Comparison of ENCODE assay signal across 25 cellular contexts in genomic region chr10:117781216-117781836, GRCh38.
DNase-seq lines count a peak whose midpoint lies in the region; ATAC-seq, FAIRE-seq and TF ChIP-seq lines count a peak whose summit lies in the region.
"Had no signal": no experiment of that assay in that cellular context is flagged by ENCODE, and none has a peak within 500 bp of the region (broad histone marks: within the 10 kb centered on the region; RNA-seq: fewer than 3 reads in every experiment).

No MANE protein-coding gene starts in this region.

- peaks cover 7% of the 10 kb centered on the region for H3K27me3 ChIP-seq in endodermal cell (ENCODE audit: control insufficient read depth, insufficient read depth, low read length, poor library complexity, severe bottlenecking)
- peaks cover 0 to 8% of the 10 kb centered on the region in 2 experiments; a peak in 1 of 5 replicates for H3K27me3 ChIP-seq in HepG2 (ENCODE audit: control insufficient read depth in 1 of 2, insufficient read depth in 2 of 2, low read length in 2 of 2)
- H3K27me3 ChIP-seq: BE2C; BLaER1 treated with 17β-estradiol and CSF1 and Interleukin-3, amounts not matched to agents 10 nM and 100 nM had no signal

- no peak for TF ChIP-seq RAD21 in HepG2 (CRISPR knock-in tag; IDR thresholded peaks at IDR 0.05)

- no peak for ATAC-seq in HepG2
- ATAC-seq: A549 had no signal

- peak; percentile 17 for DNase-seq in endodermal cell
- peak; percentile 51 for DNase-seq in osteocyte (ENCODE audit: extremely low spot score, unreplicated experiment)
- DNase-seq in nephron progenitor cell = no peak
- DNase-seq in GM19238 (ENCODE audit: insufficient read length, low spot score) = no peak
- no peak for DNase-seq in HepG2 (ENCODE audit: low spot score)
- no peak for DNase-seq in activated CD8-positive, alpha-beta memory T cell treated with anti-CD3 and anti-CD28 coated beads, Interleukin-2, amount 50 U/mL, for 4 hours
- DNase-seq: 8988T; ACHN; AML-193; BE2C; CD4-positive, alpha-beta T cell; CD8-positive, alpha-beta memory T cell; DMS 273 treated with DMSO at 0.1 percent for 48 hours; DMS79 treated with DMSO at 0.1 percent for 48 hours; GF-D8; H7; HCEC 1CT had no signal

- no peak overlapping the region for H3K4me3 Mint-ChIP-seq in endodermal cell
- H3K4me3 Mint-ChIP-seq in nephron = no peak overlapping the region
- H3K4me3 Mint-ChIP-seq in osteocyte (ENCODE audit: unreplicated experiment) = no peak overlapping the region
- no peak overlapping the region for H3K4me3 Mint-ChIP-seq in nephron progenitor cell
- H3K4me3 Mint-ChIP-seq: CD14-positive monocyte; CD4-positive, alpha-beta T cell; CD8-positive, alpha-beta memory T cell had no signal

- no peak overlapping the region for H3K27ac Mint-ChIP-seq in endodermal cell
- H3K27ac Mint-ChIP-seq in nephron = peak overlapping the region in 2 of 3 experiments; percentile 37 to 73
- no peak overlapping the region for H3K27ac Mint-ChIP-seq in osteocyte (ENCODE audit: unreplicated experiment)
- no peak overlapping the region for H3K27ac Mint-ChIP-seq in nephron progenitor cell
- H3K27ac Mint-ChIP-seq: CD14-positive monocyte; CD4-positive, alpha-beta T cell had no signal

- 96 to 100% methylated on average over 2 to 7 of the region's 7 CpGs for WGBS in endodermal cell (ENCODE audit: insufficient coverage in 1 of 2, insufficient read length in 1 of 2), 2 experiments
- 12% methylated on average over 4 of the region's 7 CpGs for WGBS in HepG2 (ENCODE audit: low lambda C conversion rate)

- POLR2A ChIA-PET in HepG2 (lab: Yijun Ruan, JAX) = no interaction called here

- H2AFZ ChIP-seq in HepG2 (ENCODE audit: low read length) = no peak overlapping the region

- FAIRE-seq in HepG2 (lab: Jason Lieb, UNC) = no peak
- FAIRE-seq: A549, D721Med, GM12891, GM18507, H1 had no signal

- H3K9ac ChIP-seq in endodermal cell (ENCODE audit: extremely low read depth, low read length, poor library complexity, severe bottlenecking) = no peak overlapping the region
- no peak overlapping the region for H3K9ac ChIP-seq in HepG2 (ENCODE audit: insufficient read depth, low read depth, low read length)
- H3K9ac ChIP-seq: BLaER1 treated with 17β-estradiol and CSF1 and Interleukin-3, amounts not matched to agents 10 nM and 100 nM had no signal

- H3K4me1 ChIP-seq in endodermal cell (ENCODE audit: control insufficient read depth, insufficient read depth, low read length) (no peaks in the 10 kb centered on the region), HepG2 (ENCODE audit: insufficient read depth, low read length) (no peaks in the 10 kb centered on the region)
- H3K4me1 ChIP-seq: A549; BE2C; BLaER1 treated with 17β-estradiol and CSF1 and Interleukin-3, amounts not matched to agents 10 nM and 100 nM had no signal

- TF ChIP-seq CTCF in endodermal cell (conservative IDR thresholded peaks at IDR 0.05) (no peak), nephron (IDR thresholded peaks at IDR 0.05; ENCODE audit: unreplicated experiment in 3 of 3) (no peak), osteocyte (IDR thresholded peaks at IDR 0.05) (no peak), nephron progenitor cell (IDR thresholded peaks at IDR 0.05) (no peak), HepG2 (CRISPR knock-in tag; IDR thresholded peaks at IDR 0.05) (no peak)

- CTCF ChIA-PET in HepG2 (lab: Yijun Ruan, JAX; ENCODE audit: low intra/inter-chr PET ratio, low total read pairs) = no interaction called here

- TF ChIP-seq EP300 in HepG2 (IDR thresholded peaks at IDR 0.05; ENCODE audit: low read depth in 2 of 2, low read length in 2 of 2) (no peak), HepG2 (CRISPR knock-in tag; IDR thresholded peaks at IDR 0.05; ENCODE audit: borderline replicate concordance) (no peak)

- H3K4me1 Mint-ChIP-seq in endodermal cell = peaks cover 7% of the 10 kb centered on the region
- H3K4me1 Mint-ChIP-seq in nephron = peaks cover 14% of the 10 kb centered on the region
- no peaks in the 10 kb centered on the region for H3K4me1 Mint-ChIP-seq in osteocyte (ENCODE audit: unreplicated experiment)
- peaks cover 14% of the 10 kb centered on the region for H3K4me1 Mint-ChIP-seq in nephron progenitor cell
- H3K4me1 Mint-ChIP-seq: CD14-positive monocyte; CD8-positive, alpha-beta memory T cell had no signal

- H4K20me1 ChIP-seq in HepG2 (ENCODE audit: insufficient read depth, low read length) = no peaks in the 10 kb centered on the region; the same call in 1 of the 2 replicates
- H4K20me1 ChIP-seq: BLaER1 treated with 17β-estradiol and CSF1 and Interleukin-3, amounts not matched to agents 10 nM and 100 nM had no signal

- no TSS peak for BruUV-seq in HepG2 (replicated peaks; lab: Mats Ljungman, UMichigan)

- H3K9me3 ChIP-seq in endodermal cell (ENCODE audit: control insufficient read depth, low read length) (no peaks in the 10 kb centered on the region), HepG2 (ENCODE audit: low read length) (no peaks in the 10 kb centered on the region)
- H3K9me3 ChIP-seq: A549; BE2C; BLaER1 treated with 17β-estradiol and CSF1 and Interleukin-3, amounts not matched to agents 10 nM and 100 nM had no signal

- in situ Hi-C loops in HepG2 (cut with HindIII; ENCODE audit: extremely low pct_ligation_motif_present, low pct_unique_long_range_greater_than_20kb) = no loop called here

- TF ChIP-seq POLR2A in HepG2 (IDR thresholded peaks at IDR 0.05; ENCODE audit: insufficient read depth in 1 of 2, low read depth in 2 of 2, low read length in 2 of 2) = no peak

- intact Hi-C loops in HepG2 (cut with micrococcal nuclease; ENCODE audit: unreplicated experiment) = no loop called here

- H3K9me3 Mint-ChIP-seq in endodermal cell = no peaks in the 10 kb centered on the region
- H3K9me3 Mint-ChIP-seq in nephron = no peaks in the 10 kb centered on the region
- H3K9me3 Mint-ChIP-seq in osteocyte (ENCODE audit: unreplicated experiment) = no peaks in the 10 kb centered on the region
- no peaks in the 10 kb centered on the region for H3K9me3 Mint-ChIP-seq in nephron progenitor cell
- H3K9me3 Mint-ChIP-seq: CD4-positive, alpha-beta T cell had no signal

- H3K36me3 ChIP-seq in endodermal cell (ENCODE audit: control insufficient read depth, insufficient read depth, low read length) (no peaks in the 10 kb centered on the region), HepG2 (replicated peaks in 1 of 2; ENCODE audit: control insufficient read depth in 1 of 2, insufficient read depth in 2 of 2, low read length in 2 of 2) (no peaks in the 10 kb centered on the region)
- H3K36me3 ChIP-seq: BE2C; BLaER1 treated with 17β-estradiol and CSF1 and Interleukin-3, amounts not matched to agents 10 nM and 100 nM had no signal

- H3K79me2 ChIP-seq in HepG2 (ENCODE audit: insufficient read depth, low read length) = no peaks in the 10 kb centered on the region

- no peaks in the 10 kb centered on the region for H3K36me3 Mint-ChIP-seq in endodermal cell (ENCODE audit: low read depth)
- H3K36me3 Mint-ChIP-seq in nephron (ENCODE audit: low read depth) = no peaks in the 10 kb centered on the region
- H3K36me3 Mint-ChIP-seq in osteocyte (ENCODE audit: unreplicated experiment) = no peaks in the 10 kb centered on the region
- H3K36me3 Mint-ChIP-seq in nephron progenitor cell (ENCODE audit: low read depth) = no peaks in the 10 kb centered on the region
- H3K36me3 Mint-ChIP-seq: CD14-positive monocyte; CD8-positive, alpha-beta memory T cell had no signal

- no peak overlapping the region for H3K27ac ChIP-seq in endodermal cell (ENCODE audit: low read depth, low read length)
- H3K27ac ChIP-seq in HepG2 (ENCODE audit: extremely low read length, insufficient read depth, low read length) = no peak overlapping the region
- H3K27ac ChIP-seq: A549; BLaER1 treated with 17β-estradiol and CSF1 and Interleukin-3, amounts not matched to agents 10 nM and 100 nM had no signal

- H3K4me3 ChIP-seq in endodermal cell (ENCODE audit: low read length) (no peak overlapping the region), HepG2 (replicated peaks in 1 of 3; ENCODE audit: insufficient read depth in 1 of 3, low read depth in 2 of 3, low read length in 3 of 3) (no peak overlapping the region)
- H3K4me3 ChIP-seq: A549; BLaER1 treated with 17β-estradiol and CSF1 and Interleukin-3, amounts not matched to agents 10 nM and 100 nM had no signal

- peaks cover 50% of the 10 kb centered on the region for H3K27me3 Mint-ChIP-seq in endodermal cell (ENCODE audit: insufficient read depth)
- peaks cover 6% of the 10 kb centered on the region for H3K27me3 Mint-ChIP-seq in nephron (ENCODE audit: low read depth)
- no peaks in the 10 kb centered on the region for H3K27me3 Mint-ChIP-seq in osteocyte (ENCODE audit: unreplicated experiment)
- H3K27me3 Mint-ChIP-seq in nephron progenitor cell (ENCODE audit: low read depth, poor library complexity) = peaks cover 35% of the 10 kb centered on the region

- no peak overlapping the region for H3K4me2 ChIP-seq in HepG2 (ENCODE audit: low read depth, low read length)
- H3K4me2 ChIP-seq: A549; BLaER1 treated with 17β-estradiol and CSF1 and Interleukin-3, amounts not matched to agents 10 nM and 100 nM had no signal

TF ChIP-seq in HepG2, 621 proteins besides CTCF, POLR2A, EP300 and RAD21 (continues in another document):
- TF ChIP-seq TFDP2 (CRISPR knock-in tag; IDR thresholded peaks at IDR 0.05) (no peak), PRDM4 (CRISPR knock-in tag; IDR thresholded peaks at IDR 0.05; ENCODE audit: borderline replicate concordance) (no peak)

Comparison
In these comparisons a context has a peak if more than half of its experiments do, and no peak if none do; other contexts are left out.
1. DNase-seq: peak in endodermal cell (single experiment) and osteocyte (single experiment); none in nephron progenitor cell (single experiment), GM19238 (single experiment), HepG2 (single experiment) and activated CD8-positive, alpha-beta memory T cell treated with anti-CD3 and anti-CD28 coated beads, Interleukin-2, amount 50 U/mL, for 4 hours (single experiment).
2. H3K27ac Mint-ChIP-seq: peak in nephron (2 of 3); none in endodermal cell (single experiment), osteocyte (single experiment) and nephron progenitor cell (single experiment).